8 cellular contexts compared by ENCODE assay signal in the genomic region with DNA sequence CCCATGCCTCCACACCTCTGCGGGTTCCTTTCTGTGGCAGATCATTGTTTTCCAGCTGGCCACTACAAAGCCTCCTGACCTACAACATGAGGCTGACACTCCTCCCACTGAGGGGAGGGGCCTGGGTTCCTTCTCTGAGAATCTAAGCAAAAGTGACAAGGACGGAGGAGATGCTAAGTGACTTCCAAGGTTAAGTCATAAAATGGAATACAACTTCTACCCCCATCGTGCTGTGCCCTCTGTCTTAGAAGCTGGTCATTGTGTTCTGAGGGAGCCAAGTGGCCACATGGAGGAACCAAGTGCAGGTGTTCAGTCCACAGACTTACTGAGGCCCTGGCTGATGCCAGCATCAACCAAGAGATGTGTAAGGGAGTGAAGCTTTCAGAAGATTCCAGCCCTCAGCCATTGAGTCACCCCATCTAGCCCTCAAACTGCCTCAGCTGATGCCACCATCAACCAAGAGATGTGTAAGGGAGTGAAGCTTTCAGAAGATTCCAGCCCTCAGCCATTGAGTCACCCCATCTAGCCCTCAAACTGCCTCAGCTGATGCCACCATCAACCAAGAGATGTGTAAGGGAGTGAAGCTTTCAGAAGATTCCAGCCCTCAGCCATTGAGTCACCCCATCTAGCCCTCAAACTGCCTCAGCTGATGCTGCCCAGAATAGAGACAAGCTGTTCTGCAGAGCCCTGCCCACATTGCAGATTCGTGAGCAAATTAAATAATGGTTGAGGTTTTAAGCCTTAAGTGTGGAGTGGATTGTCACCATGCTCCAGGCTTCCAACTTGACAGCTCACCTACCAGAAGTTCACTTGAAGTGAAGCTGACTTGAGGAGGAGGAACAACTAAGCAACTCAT.
DNase-seq lines count a peak whose midpoint lies in the region; ATAC-seq, FAIRE-seq and TF ChIP-seq lines count a peak whose summit lies in the region.
"Not testable (repeated sequence)": the region's sequence is repeated elsewhere in the genome, so short reads cannot be mapped to it uniquely, and the experiment has no call there.

No MANE protein-coding gene starts in this region.

- not testable (repeated sequence) for H3K9ac ChIP-seq in keratinocyte (ENCODE audit: control insufficient read depth, extremely low read depth, insufficient read depth, low read length)

- FAIRE-seq in keratinocyte (lab: Jason Lieb, UNC), result not testable (repeated sequence)

- H3K27me3 Mint-ChIP-seq in activated CD8-positive, alpha-beta memory T cell treated with anti-CD3 and anti-CD28 coated beads, Interleukin-2, amount 10 ng/mL, durations not matched to agents 7 days and 5 days; type B pancreatic cell: not testable (repeated sequence)

- DNase-seq in GM04504 (ENCODE audit: low read depth), result peak; percentile 26
- DNase-seq in NCI-H226, result peak; percentile 37
- not testable (repeated sequence) for DNase-seq in activated CD8-positive, alpha-beta memory T cell treated with anti-CD3 and anti-CD28 coated beads, Interleukin-2, amount 10 ng/mL, durations not matched to agents 7 days and 5 days; keratinocyte (ENCODE audit: low read depth, low spot score); type B pancreatic cell (ENCODE audit: extremely low spot score, unreplicated experiment)
- peak; percentile 15 for DNase-seq in choroid plexus epithelial cell (ENCODE audit: low read depth)
- peak; percentile 47 for DNase-seq in osteoblast (ENCODE audit: insufficient read length, low spot score, missing footprints)

- not testable (repeated sequence) for H3K27ac Mint-ChIP-seq in activated CD8-positive, alpha-beta memory T cell treated with anti-CD3 and anti-CD28 coated beads, Interleukin-2, amount 10 ng/mL, durations not matched to agents 7 days and 5 days
- H3K27ac Mint-ChIP-seq in type B pancreatic cell, result peak overlapping the region; percentile 68

- not testable (repeated sequence) for H3K9me3 ChIP-seq in keratinocyte (ENCODE audit: control insufficient read depth, low read depth, low read length); osteoblast (ENCODE audit: low read depth, low read length)

- ATAC-seq in HG02759 (IDR thresholded peaks at IDR 0.05; ENCODE audit: unreplicated experiment), result peak; percentile 28
- peak; percentile 59 for ATAC-seq in activated CD8-positive, alpha-beta memory T cell treated with anti-CD3 and anti-CD28 coated beads, Interleukin-2, amount 10 ng/mL, durations not matched to agents 7 days and 5 days

- not testable (repeated sequence) for H3K4me2 ChIP-seq in keratinocyte (ENCODE audit: control insufficient read depth, extremely low read depth, insufficient read depth, low read depth, low read length)
- peak overlapping the region; percentile 74 for H3K4me2 ChIP-seq in osteoblast (ENCODE audit: insufficient read depth, low read length)

- H3K27ac ChIP-seq in keratinocyte (ENCODE audit: control insufficient read depth, insufficient read depth, low read length) (peak overlapping the region; percentile 11), osteoblast (ENCODE audit: low read depth, low read length) (peak overlapping the region; percentile 83)

- not testable (repeated sequence) for H3K9me3 Mint-ChIP-seq in activated CD8-positive, alpha-beta memory T cell treated with anti-CD3 and anti-CD28 coated beads, Interleukin-2, amount 10 ng/mL, durations not matched to agents 7 days and 5 days (ENCODE audit: low read depth); type B pancreatic cell

- peaks cover 11 to 13% of the 10 kb centered on the region in 2 experiments for H3K36me3 ChIP-seq in keratinocyte (ENCODE audit: control insufficient read depth in 2 of 2, extremely low read depth in 1 of 2, insufficient read depth in 2 of 2, low read length in 2 of 2)
- H3K36me3 ChIP-seq in osteoblast (ENCODE audit: insufficient read depth, low read length), result peaks cover 14% of the 10 kb centered on the region

- TF ChIP-seq CTCF in choroid plexus epithelial cell (conservative IDR thresholded peaks at IDR 0.05; ENCODE audit: low read depth, low read length); keratinocyte (optimal IDR thresholded peaks at IDR 0.05 in 1 of 3, IDR thresholded peaks at IDR 0.05 in 1 of 3, conservative IDR thresholded peaks at IDR 0.05 in 1 of 3; ENCODE audit: extremely low read depth in 1 of 3, insufficient read depth in 2 of 3, low read length in 3 of 3); osteoblast (IDR thresholded peaks at IDR 0.05; ENCODE audit: extremely low read depth, low read depth, low read length); type B pancreatic cell (conservative IDR thresholded peaks at IDR 0.05): not testable (repeated sequence)

- dilution Hi-C loops in keratinocyte (cut with MboI; ENCODE audit: extremely low pct_ligation_motif_present, low sequenced_read_pairs), result not testable (repeated sequence)

- H3K4me1 ChIP-seq in keratinocyte (ENCODE audit: control insufficient read depth, extremely low read depth, insufficient read depth, low read length) (peaks cover 17% of the 10 kb centered on the region), osteoblast (ENCODE audit: insufficient read depth, low read length) (peaks cover 16% of the 10 kb centered on the region)

- peaks cover 22% of the 10 kb centered on the region for H3K36me3 Mint-ChIP-seq in activated CD8-positive, alpha-beta memory T cell treated with anti-CD3 and anti-CD28 coated beads, Interleukin-2, amount 10 ng/mL, durations not matched to agents 7 days and 5 days
- not testable (repeated sequence) for H3K36me3 Mint-ChIP-seq in type B pancreatic cell

- H3K4me3 ChIP-seq in choroid plexus epithelial cell (ENCODE audit: low read depth, low read length); keratinocyte (ENCODE audit: control insufficient read depth in 2 of 3, extremely low read depth in 1 of 3, insufficient read depth in 2 of 3, low read depth in 1 of 3, low read length in 3 of 3): not testable (repeated sequence)
- H3K4me3 ChIP-seq in osteoblast (ENCODE audit: insufficient read depth, low read length), result peak overlapping the region; percentile 46

- not testable (repeated sequence) for H2AFZ ChIP-seq in keratinocyte (ENCODE audit: control insufficient read depth, low read length)
- peak overlapping the region; percentile 1 for H2AFZ ChIP-seq in osteoblast (ENCODE audit: low read length)

- peaks cover 40% of the 10 kb centered on the region for H3K4me1 Mint-ChIP-seq in activated CD8-positive, alpha-beta memory T cell treated with anti-CD3 and anti-CD28 coated beads, Interleukin-2, amount 10 ng/mL, durations not matched to agents 7 days and 5 days
- not testable (repeated sequence) for H3K4me1 Mint-ChIP-seq in type B pancreatic cell (ENCODE audit: unreplicated experiment)

- not testable (repeated sequence) for H3K4me3 Mint-ChIP-seq in activated CD8-positive, alpha-beta memory T cell treated with anti-CD3 and anti-CD28 coated beads, Interleukin-2, amount 10 ng/mL, durations not matched to agents 7 days and 5 days
- H3K4me3 Mint-ChIP-seq in type B pancreatic cell, result peak overlapping the region; percentile 53

- not testable (repeated sequence) for H3K27me3 ChIP-seq in keratinocyte (ENCODE audit: control insufficient read depth, extremely low read depth, insufficient read depth, low read length); osteoblast (ENCODE audit: insufficient read depth, low read length)

- H3K79me2 ChIP-seq in keratinocyte (ENCODE audit: control insufficient read depth, insufficient read depth, low read length); osteoblast (ENCODE audit: insufficient read depth, low read length): not testable (repeated sequence)

- not testable (repeated sequence) for H4K20me1 ChIP-seq in keratinocyte (ENCODE audit: control insufficient read depth, extremely low read depth, insufficient read depth, low read length); osteoblast (ENCODE audit: insufficient read depth, low read length)

- H3K9me1 ChIP-seq in keratinocyte (ENCODE audit: control insufficient read depth, extremely low read depth, insufficient read depth, low read length), result not testable (repeated sequence)

- CTCF ChIA-PET in activated CD8-positive, alpha-beta memory T cell treated with anti-CD3 and anti-CD28 coated beads, Interleukin-2, amount 10 ng/mL, durations not matched to agents 7 days and 5 days (lab: Charles Lee), result interaction anchor here (1.0 to 1.6 kb wide), 10 partner anchors 10 to 473 kb away, joined by 3 to 7 read pairs (median 4); no protein-coding TSS in a partner anchor
